ENCODE assay signal across 17 cellular contexts in genomic region chr20:47509104-47509661, GRCh38. TPM values are rescaled to one million over a fixed set of nuclear protein-coding genes. Genes with fewer than 3 reads are reported as not detected.
A peak's percentile ranks its signal among the peaks of the same experiment; 100 is the strongest.
DNase-seq lines count a peak whose midpoint lies in the region.
"Had no signal": no experiment of that assay in that cellular context is flagged by ENCODE, and none has a peak within 500 bp of the region (broad histone marks: within the 10 kb centered on the region; RNA-seq: fewer than 3 reads in every experiment).

No MANE protein-coding gene starts in this region.

- H2BK5ac ChIP-seq in trophoblast cell (ENCODE audit: low read depth, low read length, poor library complexity), result no peak overlapping the region

- H3K36me3 ChIP-seq in HUES64 (ENCODE audit: insufficient read depth, low read length), result no peaks in the 10 kb centered on the region
- peaks cover 1 to 4% of the 10 kb centered on the region in 2 experiments for H3K36me3 ChIP-seq in trophoblast cell (ENCODE audit: control insufficient read depth in 1 of 2, insufficient read depth in 2 of 2, low read length in 2 of 2)
- H3K36me3 ChIP-seq: pancreas had no signal

- no peaks in the 10 kb centered on the region for H3K9me3 ChIP-seq in HUES64 (ENCODE audit: insufficient read depth, low read depth, low read length)
- no peaks in the 10 kb centered on the region for H3K9me3 ChIP-seq in trophoblast cell (ENCODE audit: insufficient read depth, low read depth, low read length)
- H3K9me3 ChIP-seq: pancreas had no signal

- peaks cover 15% of the 10 kb centered on the region for H3K36me3 Mint-ChIP-seq in activated CD4-positive, alpha-beta memory T cell treated with anti-CD3 and anti-CD28 coated beads for 36 hours
- peaks cover 39% of the 10 kb centered on the region for H3K36me3 Mint-ChIP-seq in activated CD4-positive, alpha-beta memory T cell treated with anti-CD3 and anti-CD28 coated beads, Interleukin-2, amount 10 ng/mL, durations not matched to agents 7 days and 5 days (ENCODE audit: low read depth)
- H3K36me3 Mint-ChIP-seq in activated naive CD8-positive, alpha-beta T cell, result peaks cover 10% of the 10 kb centered on the region

- no peak overlapping the region for H3K4me2 ChIP-seq in trophoblast cell (ENCODE audit: low read length)
- H3K4me2 ChIP-seq: hepatocyte had no signal

- H3K18ac ChIP-seq in trophoblast cell (ENCODE audit: low read length), result no peak overlapping the region

- no peaks in the 10 kb centered on the region for H3K27me3 Mint-ChIP-seq in activated CD4-positive, alpha-beta memory T cell treated with anti-CD3 and anti-CD28 coated beads for 36 hours
- H3K27me3 Mint-ChIP-seq in activated CD4-positive, alpha-beta memory T cell treated with anti-CD3 and anti-CD28 coated beads, Interleukin-2, amount 10 ng/mL, durations not matched to agents 7 days and 5 days, result no peaks in the 10 kb centered on the region
- H3K27me3 Mint-ChIP-seq in activated naive CD8-positive, alpha-beta T cell, result no peaks in the 10 kb centered on the region

- H2AK5ac ChIP-seq in trophoblast cell (ENCODE audit: low read length), result no peak overlapping the region

- intact Hi-C loops in activated CD4-positive, alpha-beta memory T cell treated with anti-CD3 and anti-CD28 coated beads for 36 hours (cut with micrococcal nuclease), result loop anchor here (10.0 kb wide), 1 partner anchor 1256 kb away; no protein-coding TSS in a partner anchor

- H3K23ac ChIP-seq in trophoblast cell (ENCODE audit: low read length), result no peak overlapping the region

- no peaks in the 10 kb centered on the region for H3K9me3 Mint-ChIP-seq in activated CD4-positive, alpha-beta memory T cell treated with anti-CD3 and anti-CD28 coated beads for 36 hours
- no peaks in the 10 kb centered on the region for H3K9me3 Mint-ChIP-seq in activated CD4-positive, alpha-beta memory T cell treated with anti-CD3 and anti-CD28 coated beads, Interleukin-2, amount 10 ng/mL, durations not matched to agents 7 days and 5 days
- no peaks in the 10 kb centered on the region for H3K9me3 Mint-ChIP-seq in activated naive CD8-positive, alpha-beta T cell (ENCODE audit: low read depth)

- no peak overlapping the region for H2BK120ac ChIP-seq in trophoblast cell (ENCODE audit: insufficient read depth, low read length, poor library complexity)

- no peak overlapping the region for H3K14ac ChIP-seq in trophoblast cell (ENCODE audit: low read length)

- H3K4me1 ChIP-seq in HUES64 (ENCODE audit: insufficient read depth, low read length) (peaks cover 35% of the 10 kb centered on the region), trophoblast cell (ENCODE audit: control insufficient read depth in 1 of 2, insufficient read depth in 2 of 2, low read length in 2 of 2) (peaks cover 2 to 5% of the 10 kb centered on the region in 2 experiments)

- H3K79me2 ChIP-seq in trophoblast cell (ENCODE audit: control insufficient read depth, insufficient read depth, low read length, poor library complexity), result peaks cover 12% of the 10 kb centered on the region

- peak overlapping the region; percentile 75 for H3K4ac ChIP-seq in trophoblast cell (ENCODE audit: low read depth, low read length)

- peaks cover 79% of the 10 kb centered on the region for H3K4me1 Mint-ChIP-seq in activated CD4-positive, alpha-beta memory T cell treated with anti-CD3 and anti-CD28 coated beads for 36 hours (ENCODE audit: low read depth)
- peaks cover 67% of the 10 kb centered on the region for H3K4me1 Mint-ChIP-seq in activated CD4-positive, alpha-beta memory T cell treated with anti-CD3 and anti-CD28 coated beads, Interleukin-2, amount 10 ng/mL, durations not matched to agents 7 days and 5 days
- H3K4me1 Mint-ChIP-seq in activated naive CD8-positive, alpha-beta T cell (ENCODE audit: low read depth), result peaks cover 73% of the 10 kb centered on the region

- H3K4me3 Mint-ChIP-seq in activated CD4-positive, alpha-beta memory T cell treated with anti-CD3 and anti-CD28 coated beads for 36 hours, result no peak overlapping the region
- no peak overlapping the region for H3K4me3 Mint-ChIP-seq in activated CD4-positive, alpha-beta memory T cell treated with anti-CD3 and anti-CD28 coated beads, Interleukin-2, amount 10 ng/mL, durations not matched to agents 7 days and 5 days
- H3K4me3 Mint-ChIP-seq in activated naive CD8-positive, alpha-beta T cell, result peak overlapping the region; percentile 77

- WGBS in HUES64, result 88% methylated on average over 6 of the region's 6 CpGs
- no CpG with 5 or more reads among the region's 6 CpGs for WGBS in trophoblast cell (ENCODE audit: extremely low coverage, insufficient coverage, insufficient read length)

- H3K4me3 ChIP-seq in HUES64 (ENCODE audit: low read length), result no peak overlapping the region
- no peak overlapping the region for H3K4me3 ChIP-seq in trophoblast cell (ENCODE audit: low read depth, low read length)
- H3K4me3 ChIP-seq: hepatocyte, pancreas had no signal

- H3K27ac ChIP-seq in HUES64 (ENCODE audit: low read depth, low read length), result peak overlapping the region; percentile 52; the same call in 1 of the 2 replicates
- no peak overlapping the region for H3K27ac ChIP-seq in trophoblast cell (ENCODE audit: low read depth, low read length)
- H3K27ac ChIP-seq: hepatocyte, pancreas had no signal

- no peak overlapping the region for H4K12ac ChIP-seq in trophoblast cell (ENCODE audit: low read depth, low read length)

- H3K27ac Mint-ChIP-seq in activated CD4-positive, alpha-beta memory T cell treated with anti-CD3 and anti-CD28 coated beads for 36 hours, result peak overlapping the region; percentile 69
- no peak overlapping the region for H3K27ac Mint-ChIP-seq in activated CD4-positive, alpha-beta memory T cell treated with anti-CD3 and anti-CD28 coated beads, Interleukin-2, amount 10 ng/mL, durations not matched to agents 7 days and 5 days
- peak overlapping the region; percentile 89 for H3K27ac Mint-ChIP-seq in activated naive CD8-positive, alpha-beta T cell

- H3K79me1 ChIP-seq in trophoblast cell (ENCODE audit: low read length), result peaks cover 2% of the 10 kb centered on the region

- H4K8ac ChIP-seq in trophoblast cell (ENCODE audit: low read depth, low read length), result no peak overlapping the region

- H3K9ac ChIP-seq in HUES64 (ENCODE audit: low read depth, low read length), result no peak overlapping the region
- H3K9ac ChIP-seq in trophoblast cell (ENCODE audit: low read length), result peak overlapping the region; percentile 5

- POLR2A ChIA-PET in activated CD4-positive, alpha-beta memory T cell treated with anti-CD3 and anti-CD28 coated beads for 36 hours (lab: Charles Lee), result interaction anchor here (0.7 to 1.2 kb wide), 2 partner anchors 10 to 22 kb away, joined by 3 to 4 read pairs; no protein-coding TSS in a partner anchor
- POLR2A ChIA-PET in activated CD4-positive, alpha-beta memory T cell treated with anti-CD3 and anti-CD28 coated beads, Interleukin-2, amount 10 ng/mL, durations not matched to agents 7 days and 5 days (lab: Charles Lee), result interaction anchor here (0.7 to 14.4 kb wide), 7 partner anchors 10 to 157 kb away, joined by 3 to 351 read pairs (median 3); no protein-coding TSS in a partner anchor

- no peak for DNase-seq in activated CD4-positive, alpha-beta memory T cell treated with anti-CD3 and anti-CD28 coated beads for 36 hours
- no peak for DNase-seq in activated CD4-positive, alpha-beta memory T cell treated with anti-CD3 and anti-CD28 coated beads, Interleukin-2, amount 10 ng/mL, durations not matched to agents 7 days and 5 days
- DNase-seq in trophoblast cell, result no peak
- DNase-seq in NCI-H446 treated with DMSO at 0.1 percent for 48 hours (lab: John Stamatoyannopoulos, UW), result no peak
- DNase-seq in NCI-H1092 treated with DMSO at 0.1 percent for 48 hours (lab: John Stamatoyannopoulos, UW), result no peak
- DNase-seq in NCI-H2196 (lab: John Stamatoyannopoulos, UW; ENCODE audit: unreplicated experiment), result no peak
- DNase-seq: ACHN; activated CD8-positive, alpha-beta memory T cell treated with anti-CD3 and anti-CD28 coated beads for 24 hours; HCEC 1CT; kidney glomerular epithelial cell; NCI-H1417; pancreas; SIG-M5; stimulated activated CD4-positive, alpha-beta T cell treated with anti-CD3 and anti-CD28 coated beads, Interleukin-4, amount 100 ng/mL, for 4 hours had no signal

- H2AFZ ChIP-seq in trophoblast cell (ENCODE audit: insufficient read depth, low read length, poor library complexity), result no peak overlapping the region
- H2AFZ ChIP-seq: hepatocyte had no signal

- H3K27me3 ChIP-seq in HUES64 (ENCODE audit: insufficient read depth, low read length) (no peaks in the 10 kb centered on the region), trophoblast cell (ENCODE audit: insufficient read depth, low read length) (no peaks in the 10 kb centered on the region)
- H3K27me3 ChIP-seq: hepatocyte, pancreas had no signal

- CTCF ChIA-PET in activated CD4-positive, alpha-beta memory T cell treated with anti-CD3 and anti-CD28 coated beads for 36 hours (lab: Charles Lee), result interaction anchor here (2.1 to 2.8 kb wide), 2 partner anchors 112 to 236 kb away, joined by 11 to 12 read pairs; no protein-coding TSS in a partner anchor
- CTCF ChIA-PET in activated CD4-positive, alpha-beta memory T cell treated with anti-CD3 and anti-CD28 coated beads, Interleukin-2, amount 10 ng/mL, durations not matched to agents 7 days and 5 days (lab: Charles Lee), result interaction anchor here (0.9 to 1.9 kb wide), 4 partner anchors 16 to 125 kb away, joined by 3 to 8 read pairs (median 4); no protein-coding TSS in a partner anchor

- H2BK12ac ChIP-seq in trophoblast cell (ENCODE audit: low read length), result no peak overlapping the region

- no peak overlapping the region for H4K91ac ChIP-seq in trophoblast cell (ENCODE audit: low read depth, low read length)

RNA-seq across cellular contexts. Expression of gene NCOA3, which starts 7.5 kb away (rescaled TPM):
- total RNA-seq in activated CD4-positive, alpha-beta memory T cell treated with anti-CD3 and anti-CD28 coated beads for 36 hours, result 10 to 100 TPM; 72.0 to 81.8 TPM
- 10 to 100 TPM; 81.0 to 83.1 TPM for total RNA-seq in activated CD4-positive, alpha-beta memory T cell treated with anti-CD3 and anti-CD28 coated beads, Interleukin-2, amount 10 ng/mL, durations not matched to agents 7 days and 5 days
- 8.6 TPM for polyA plus RNA-seq in HUES64 (2013, experiment 1 of 2)
- 9.0 TPM for polyA plus RNA-seq in HUES64 (2013, experiment 2 of 2)
- polyA plus RNA-seq in trophoblast cell (2013), result 189 and 191 TPM in 2 replicates
